24 cellular contexts compared by ENCODE assay signal in the genomic region with DNA sequence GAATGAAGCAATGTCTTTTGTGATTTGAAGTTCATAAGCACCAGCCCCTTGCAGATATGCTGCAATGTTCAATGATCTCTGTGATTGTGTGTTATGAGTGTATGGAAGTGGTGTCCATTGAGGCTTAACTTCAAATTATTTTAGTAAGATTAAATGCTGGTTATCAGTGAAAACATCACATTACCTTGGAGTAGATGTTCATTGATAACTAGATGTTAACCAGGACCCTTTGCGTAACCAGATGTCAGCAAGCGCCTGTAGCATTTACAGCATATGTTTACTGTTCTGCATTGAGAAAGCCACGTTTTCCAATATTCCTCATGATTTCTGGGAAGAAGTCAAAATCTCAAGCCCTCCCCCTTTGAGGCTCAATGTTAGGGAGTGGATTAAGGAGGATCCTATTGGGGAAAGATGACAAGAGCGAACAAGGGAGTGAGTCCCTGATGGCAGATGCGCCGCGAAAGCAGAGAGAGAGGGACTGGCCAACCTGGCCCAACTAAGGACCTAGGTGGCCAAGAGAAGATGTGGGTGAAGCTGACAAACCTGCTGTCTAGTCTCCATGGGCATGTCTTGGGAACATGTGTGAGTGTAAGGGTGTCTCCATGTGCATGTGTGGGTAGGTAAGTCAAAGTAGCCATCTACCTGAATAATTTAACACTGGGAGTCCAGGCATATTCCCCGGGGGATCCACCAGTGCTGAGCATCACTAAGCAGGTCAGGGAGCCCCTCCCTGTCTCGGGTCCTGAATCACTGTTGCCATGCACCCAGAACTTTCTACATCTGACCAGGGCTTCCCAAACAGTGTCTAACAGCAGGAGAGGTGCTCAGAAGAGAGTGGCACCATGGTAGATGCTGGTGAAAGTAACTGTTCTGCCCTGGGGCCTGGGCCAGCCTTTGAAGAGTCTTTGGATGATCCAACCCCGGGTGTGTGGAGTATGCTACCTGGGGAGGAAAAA.
"Had no signal": no experiment of that assay in that cellular context is flagged by ENCODE, and none has a peak within 500 bp of the region (broad histone marks: within the 10 kb centered on the region; RNA-seq: fewer than 3 reads in every experiment).

No MANE protein-coding gene starts in this region.

- H3K27ac ChIP-seq: brain microvascular endothelial cell, epithelial cell of prostate, heart left ventricle, WERI-Rb-1 had no signal

- H3K27me3 Mint-ChIP-seq: activated CD4-positive, alpha-beta T cell treated with anti-CD3 and anti-CD28 coated beads, Interleukin-2, amount 10 ng/mL, durations not matched to agents 7 days and 5 days; activated naive CD8-positive, alpha-beta T cell treated with anti-CD3 and anti-CD28 coated beads, Interleukin-2, amount 10 ng/mL, durations not matched to agents 7 days and 5 days had no signal

- H3K4me3 Mint-ChIP-seq: activated B cell treated with CpG ODN at 0.5 μM for 24 hours; activated CD4-positive, alpha-beta memory T cell treated with anti-CD3 and anti-CD28 coated beads, Interleukin-2, amount 10 ng/mL, durations not matched to agents 7 days and 5 days; activated CD4-positive, alpha-beta T cell treated with anti-CD3 and anti-CD28 coated beads, Interleukin-2, amount 10 ng/mL, durations not matched to agents 7 days and 5 days; activated naive CD4-positive, alpha-beta T cell treated with anti-CD3 and anti-CD28 coated beads, Interleukin-2, amount 10 ng/mL, durations not matched to agents 7 days and 5 days; activated naive CD8-positive, alpha-beta T cell treated with anti-CD3 and anti-CD28 coated beads, Interleukin-2, amount 10 ng/mL, durations not matched to agents 7 days and 5 days; activated T-cell treated with anti-CD3 and anti-CD28 coated beads, Interleukin-2, amount 50 U/mL, for 72 hours; T-helper 17 cell; T-helper 2 cell treated with Interferon-gamma antibody and Interleukin-4, amounts not matched to agents 5 μg/mL and 100 μg/mL, for 36 hours had no signal

- H3K27ac Mint-ChIP-seq: activated B cell treated with CpG ODN at 0.5 μM for 24 hours; activated CD4-positive, alpha-beta memory T cell treated with anti-CD3 and anti-CD28 coated beads, Interleukin-2, amount 10 ng/mL, durations not matched to agents 7 days and 5 days; activated CD4-positive, alpha-beta T cell treated with anti-CD3 and anti-CD28 coated beads, Interleukin-2, amount 10 ng/mL, durations not matched to agents 7 days and 5 days; activated naive CD4-positive, alpha-beta T cell treated with anti-CD3 and anti-CD28 coated beads, Interleukin-2, amount 10 ng/mL, durations not matched to agents 7 days and 5 days; activated naive CD4-positive, alpha-beta T cell treated with anti-CD3 and anti-CD28 coated beads, Interleukin-2, amount 50 U/mL, for 72 hours; activated naive CD8-positive, alpha-beta T cell treated with anti-CD3 and anti-CD28 coated beads, Interleukin-2, amount 10 ng/mL, durations not matched to agents 7 days and 5 days; activated T-cell treated with anti-CD3 and anti-CD28 coated beads, Interleukin-2, amount 50 U/mL, for 72 hours; T-helper 17 cell; T-helper 2 cell treated with Interferon-gamma antibody and Interleukin-4, amounts not matched to agents 5 μg/mL and 100 μg/mL, for 36 hours had no signal

- H3K36me3 Mint-ChIP-seq: activated naive CD4-positive, alpha-beta T cell treated with anti-CD3 and anti-CD28 coated beads, Interleukin-2, amount 10 ng/mL, durations not matched to agents 7 days and 5 days had no signal

- ATAC-seq: activated CD4-positive, CD25-positive, alpha-beta regulatory T cell treated with anti-CD3 and anti-CD28 coated beads, Interleukin-2, amount 50 U/mL, for 24 hours; activated naive CD4-positive, alpha-beta T cell treated with anti-CD3 and anti-CD28 coated beads, Interleukin-2, amount 50 U/mL, for 72 hours; activated T-cell treated with anti-CD3 and anti-CD28 coated beads, Interleukin-2, amount 50 U/mL, for 72 hours; heart left ventricle; T-helper 17 cell had no signal

- H3K27me3 ChIP-seq: brain microvascular endothelial cell had no signal

- H3K4me3 ChIP-seq: heart left ventricle had no signal

- DNase-seq: activated B cell treated with CpG ODN at 0.5 μM for 24 hours; activated CD4-positive, alpha-beta memory T cell treated with anti-CD3 and anti-CD28 coated beads, Interleukin-2, amount 10 ng/mL, durations not matched to agents 7 days and 5 days; activated CD4-positive, alpha-beta T cell treated with anti-CD3 and anti-CD28 coated beads, Interleukin-2, amount 10 ng/mL, durations not matched to agents 7 days and 5 days; activated CD4-positive, alpha-beta T cell treated with anti-CD3 and anti-CD28 coated beads, Interleukin-2, amount 50 U/mL, for 4 hours; activated gamma-delta T cell; activated naive CD4-positive, alpha-beta T cell; activated naive CD4-positive, alpha-beta T cell treated with anti-CD3 and anti-CD28 coated beads, Interleukin-2, amount 10 ng/mL, durations not matched to agents 7 days and 5 days; activated naive CD8-positive, alpha-beta T cell treated with anti-CD3 and anti-CD28 coated beads, Interleukin-2, amount 10 ng/mL, durations not matched to agents 7 days and 5 days; activated T-cell treated with anti-CD3 and anti-CD28 coated beads, Interleukin-2, amount 50 U/mL, for 1 hour; activated T-cell treated with anti-CD3 and anti-CD28 coated beads, Interleukin-2, amount 50 U/mL, for 72 hours; brain microvascular endothelial cell; caudate nucleus; effector CD8-positive, alpha-beta T cell; foreskin fibroblast; glutamatergic neuron; heart left ventricle; T-helper 1 cell; T-helper 17 cell; T1000; WERI-Rb-1 had no signal

- H3K4me1 Mint-ChIP-seq: activated B cell treated with CpG ODN at 0.5 μM for 24 hours; activated CD4-positive, alpha-beta T cell treated with anti-CD3 and anti-CD28 coated beads, Interleukin-2, amount 10 ng/mL, durations not matched to agents 7 days and 5 days; activated naive CD4-positive, alpha-beta T cell treated with anti-CD3 and anti-CD28 coated beads, Interleukin-2, amount 10 ng/mL, durations not matched to agents 7 days and 5 days; T-helper 17 cell had no signal

- H3K36me3 ChIP-seq: brain microvascular endothelial cell, heart left ventricle, WERI-Rb-1 had no signal
